8 cellular contexts compared by ENCODE assay signal in the genomic region with DNA sequence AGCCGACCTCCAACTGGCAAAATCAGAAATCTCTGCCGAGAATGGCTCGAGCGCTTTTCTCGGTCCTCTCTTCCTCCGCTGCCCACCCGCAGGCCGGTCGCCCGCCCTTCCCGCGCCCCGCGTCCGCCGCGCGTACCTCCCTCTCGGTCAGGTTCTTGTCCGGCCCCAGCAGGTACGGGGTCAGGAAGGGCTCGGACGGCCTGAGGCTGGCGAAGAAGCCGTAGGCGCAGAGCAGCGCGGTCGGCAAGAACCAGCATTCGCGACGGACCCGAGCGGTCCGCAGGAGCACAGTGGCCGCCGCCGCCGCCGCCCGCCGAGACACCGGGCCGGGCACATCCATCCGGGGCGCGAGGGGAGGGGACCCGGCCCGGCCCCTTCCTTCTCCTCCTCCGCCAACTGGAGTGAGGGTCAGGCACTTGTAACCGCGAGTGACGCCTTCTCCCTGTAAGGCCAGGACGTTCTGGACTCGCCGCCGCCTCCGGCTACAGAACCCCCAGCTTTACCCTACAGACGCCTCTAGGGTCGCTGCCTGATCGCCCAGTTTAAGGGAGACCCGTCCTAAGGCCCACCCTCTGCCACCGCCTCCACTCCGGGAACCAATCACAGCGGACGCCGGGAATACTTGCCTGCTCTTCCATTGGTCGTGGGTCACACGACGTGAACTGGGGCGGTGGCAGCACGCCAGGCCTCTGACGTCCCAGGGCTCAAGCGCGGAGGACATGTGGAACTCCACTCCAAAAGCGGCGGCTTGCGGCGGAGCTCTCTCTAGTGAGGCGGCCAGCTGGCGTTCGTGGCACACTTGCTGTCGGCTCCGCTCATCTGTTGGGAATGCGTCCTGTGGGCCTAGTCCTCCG. TPM values are rescaled to one million over a fixed set of nuclear protein-coding genes. Genes with fewer than 3 reads are reported as not detected.
DNase-seq lines count a peak whose midpoint lies in the region; ATAC-seq and TF ChIP-seq lines count a peak whose summit lies in the region.

Gene SLC19A2, minus strand, starts transcription at position 518 of the 854 bp plus-strand sequence. Its CDS starts 178 bp downstream, at position 340.

- CTCF ChIA-PET in CD4-positive, alpha-beta memory T cell (lab: Charles Lee; ENCODE audit: partially characterized antibody) = interaction anchor here (1.0 to 1.7 kb wide), 3 partner anchors 11 to 60 kb away, joined by 4 to 8 read pairs (median 6); no protein-coding TSS in a partner anchor
- CTCF ChIA-PET in activated CD4-positive, alpha-beta memory T cell treated with anti-CD3 and anti-CD28 coated beads, Interleukin-2, amount 10 ng/mL, durations not matched to agents 7 days and 5 days (lab: Charles Lee) = interaction anchor here (0.7 to 1.2 kb wide), 2 partner anchors 22 to 209 kb away, joined by 3 read pairs; no protein-coding TSS in a partner anchor

- H3K36me3 ChIP-seq in CD4-positive, alpha-beta memory T cell (ENCODE audit: insufficient read depth, low read length) = no peaks in the 10 kb centered on the region
- H3K36me3 ChIP-seq in duodenal mucosa (ENCODE audit: control insufficient read depth in 1 of 2, insufficient read depth in 2 of 2, low read length in 2 of 2) (no peaks in the 10 kb centered on the region), right lobe of liver (no peaks in the 10 kb centered on the region)

- H3K9me3 ChIP-seq in CD4-positive, alpha-beta memory T cell (ENCODE audit: control insufficient read depth in 1 of 2, low read length in 2 of 2) = no peaks in the 10 kb centered on the region
- H3K9me3 ChIP-seq in duodenal mucosa (ENCODE audit: control insufficient read depth in 1 of 2, low read length in 2 of 2) (no peaks in the 10 kb centered on the region), right lobe of liver (no peaks in the 10 kb centered on the region)

- peaks cover 0 to 11% of the 10 kb centered on the region in 2 donors for H3K36me3 Mint-ChIP-seq in CD4-positive, alpha-beta memory T cell
- H3K36me3 Mint-ChIP-seq in activated CD4-positive, alpha-beta memory T cell treated with anti-CD3 and anti-CD28 coated beads, Interleukin-2, amount 10 ng/mL, durations not matched to agents 7 days and 5 days (ENCODE audit: low read depth) = peaks cover 3% of the 10 kb centered on the region

- no peaks in the 10 kb centered on the region for H3K9me3 Mint-ChIP-seq in CD4-positive, alpha-beta memory T cell
- H3K9me3 Mint-ChIP-seq in activated CD4-positive, alpha-beta memory T cell treated with anti-CD3 and anti-CD28 coated beads, Interleukin-2, amount 10 ng/mL, durations not matched to agents 7 days and 5 days = no peaks in the 10 kb centered on the region

- no peaks in the 10 kb centered on the region for H3K27me3 Mint-ChIP-seq in CD4-positive, alpha-beta memory T cell
- H3K27me3 Mint-ChIP-seq in activated CD4-positive, alpha-beta memory T cell treated with anti-CD3 and anti-CD28 coated beads, Interleukin-2, amount 10 ng/mL, durations not matched to agents 7 days and 5 days = no peaks in the 10 kb centered on the region

- H3K27me3 ChIP-seq in CD4-positive, alpha-beta memory T cell (ENCODE audit: insufficient read depth, low read length) = no peaks in the 10 kb centered on the region
- H3K27me3 ChIP-seq in duodenal mucosa (ENCODE audit: control insufficient read depth in 1 of 2, insufficient read depth in 2 of 2, low read length in 2 of 2) (no peaks in the 10 kb centered on the region), right lobe of liver (no peaks in the 10 kb centered on the region)

- peak within 1 kb of the TSS; percentile 88 to 96 (median 94) for H3K27ac Mint-ChIP-seq in CD4-positive, alpha-beta memory T cell
- peak within 1 kb of the TSS; percentile 79 for H3K27ac Mint-ChIP-seq in activated CD4-positive, alpha-beta memory T cell treated with anti-CD3 and anti-CD28 coated beads, Interleukin-2, amount 10 ng/mL, durations not matched to agents 7 days and 5 days

- H3K9ac ChIP-seq in duodenal mucosa (ENCODE audit: low read depth in 1 of 2, low read length in 2 of 2) = peak within 1 kb of the TSS; percentile 89 to 91

- TF ChIP-seq CTCF in right lobe of liver (IDR thresholded peaks at IDR 0.05) = peak in 2 of 4 donors; percentile 24 to 33

- WGBS in right lobe of liver (ENCODE audit: insufficient coverage, low coverage, low lambda C conversion rate, missing lambda C conversion rate) = under 1% methylated on average over 43 of the region's 86 CpGs

- intact Hi-C loops in CD4-positive, alpha-beta memory T cell (cut with micrococcal nuclease) = loop anchor here (1.0 to 10.0 kb wide), 8 partner anchors 62 to 1549 kb away; partner anchors contain the start of genes ATP1B1, DCAF6, KIFAP3 and METTL18
- intact Hi-C loops in right lobe of liver (cut with DNase I) = no loop called here

- TF ChIP-seq POLR2A in right lobe of liver (IDR thresholded peaks at IDR 0.05) = peak; percentile 95

- DNase-seq in CD4-positive, alpha-beta memory T cell = peak; percentile 89 to 96 (median 91)
- DNase-seq in NCI-H82 (lab: John Stamatoyannopoulos, UW) = peak; percentile 100
- DNase-seq in activated CD4-positive, alpha-beta memory T cell treated with anti-CD3 and anti-CD28 coated beads, Interleukin-2, amount 10 ng/mL, durations not matched to agents 7 days and 5 days = peak; percentile 94
- DNase-seq in right lobe of liver = peak; percentile 100
- DNase-seq in stimulated activated CD4-positive, alpha-beta T cell treated with anti-CD3 and anti-CD28 coated beads, Interleukin-4, amount 100 ng/mL, for 4 hours = peak; percentile 89 to 94

- peak within 1 kb of the TSS; percentile 73 for H3K27ac ChIP-seq in CD4-positive, alpha-beta memory T cell (ENCODE audit: low read depth, low read length)
- H3K27ac ChIP-seq in duodenal mucosa (ENCODE audit: low read depth, low read length) (peak within 1 kb of the TSS; percentile 90), right lobe of liver (peak within 1 kb of the TSS; percentile 98 to 100 (median 100))

- peak within 1 kb of the TSS; percentile 60 to 63 for H3K4me3 ChIP-seq in CD4-positive, alpha-beta memory T cell (ENCODE audit: low read length in 2 of 2)
- H3K4me3 ChIP-seq in duodenal mucosa (ENCODE audit: low read depth in 1 of 2, low read length in 2 of 2) = peak within 1 kb of the TSS; percentile 80 to 90
- H3K4me3 ChIP-seq in right lobe of liver = peak within 1 kb of the TSS; percentile 75 to 88 (median 76)

- peaks cover 20% of the 10 kb centered on the region for H3K4me1 ChIP-seq in CD4-positive, alpha-beta memory T cell (ENCODE audit: insufficient read depth, low read length)
- H3K4me1 ChIP-seq in duodenal mucosa (ENCODE audit: control insufficient read depth in 1 of 2, insufficient read depth in 2 of 2, low read length in 2 of 2) (peaks cover 10 to 28% of the 10 kb centered on the region in 2 donors), right lobe of liver (peaks cover 0 to 42% (median 10%) of the 10 kb centered on the region in 4 donors)

- H3K4me3 Mint-ChIP-seq in CD4-positive, alpha-beta memory T cell = peak within 1 kb of the TSS; percentile 93 to 97 (median 95)
- peak within 1 kb of the TSS; percentile 88 for H3K4me3 Mint-ChIP-seq in activated CD4-positive, alpha-beta memory T cell treated with anti-CD3 and anti-CD28 coated beads, Interleukin-2, amount 10 ng/mL, durations not matched to agents 7 days and 5 days

- peaks cover 28 to 37% (median 30%) of the 10 kb centered on the region in 4 donors for H3K4me1 Mint-ChIP-seq in CD4-positive, alpha-beta memory T cell
- H3K4me1 Mint-ChIP-seq in activated CD4-positive, alpha-beta memory T cell treated with anti-CD3 and anti-CD28 coated beads, Interleukin-2, amount 10 ng/mL, durations not matched to agents 7 days and 5 days = peaks cover 50% of the 10 kb centered on the region

- ATAC-seq in GM19438 (IDR thresholded peaks at IDR 0.05; ENCODE audit: low read depth, unreplicated experiment) (peak; percentile 99), HG03575 (IDR thresholded peaks at IDR 0.05; ENCODE audit: extremely low read depth, insufficient number of reproducible peaks, low FRiP score, unreplicated experiment) (peak; percentile 86), right lobe of liver (peak; percentile 92 to 97 (median 92))

- POLR2A ChIA-PET in CD4-positive, alpha-beta memory T cell (lab: Charles Lee; ENCODE audit: partially characterized antibody) = interaction anchor here (0.8 to 1.6 kb wide), 4 partner anchors 23 to 589 kb away, joined by 3 to 12 read pairs (median 4); partner anchors contain the start of genes BLZF1, KIFAP3 and NME7
- POLR2A ChIA-PET in activated CD4-positive, alpha-beta memory T cell treated with anti-CD3 and anti-CD28 coated beads, Interleukin-2, amount 10 ng/mL, durations not matched to agents 7 days and 5 days (lab: Charles Lee) = interaction anchor here (0.7 to 1.6 kb wide), 4 partner anchors 60 to 123 kb away, joined by 3 to 7 read pairs (median 3); partner anchors contain the start of genes BLZF1, F5 and NME7

RNA-seq across cellular contexts. Expression of gene SLC19A2, which starts in this region (rescaled TPM):
- 1 to 10 TPM; 4.1 to 4.5 TPM for total RNA-seq in CD4-positive, alpha-beta memory T cell
- polyA plus RNA-seq in CD4-positive, alpha-beta memory T cell = 1 to 10 TPM in 1 of 2 donors, under 1 TPM in 1; 0.41 to 1.0 TPM
- 1 to 10 TPM; 6.7 to 6.8 TPM for total RNA-seq in activated CD4-positive, alpha-beta memory T cell treated with anti-CD3 and anti-CD28 coated beads, Interleukin-2, amount 10 ng/mL, durations not matched to agents 7 days and 5 days
- total RNA-seq in right lobe of liver = 10 to 100 TPM in 1 of 6 experiments, 1 to 10 TPM in 5; 7.1 to 12.7 (median 8.1) TPM

Comparison
In these comparisons a context has a peak if more than half of its experiments do, and no peak if none do; other contexts are left out.
1. Peak in every context shown above with its lines: DNase-seq, ATAC-seq, H3K4me3 ChIP-seq and H3K27ac ChIP-seq.